In the genomic region with DNA sequence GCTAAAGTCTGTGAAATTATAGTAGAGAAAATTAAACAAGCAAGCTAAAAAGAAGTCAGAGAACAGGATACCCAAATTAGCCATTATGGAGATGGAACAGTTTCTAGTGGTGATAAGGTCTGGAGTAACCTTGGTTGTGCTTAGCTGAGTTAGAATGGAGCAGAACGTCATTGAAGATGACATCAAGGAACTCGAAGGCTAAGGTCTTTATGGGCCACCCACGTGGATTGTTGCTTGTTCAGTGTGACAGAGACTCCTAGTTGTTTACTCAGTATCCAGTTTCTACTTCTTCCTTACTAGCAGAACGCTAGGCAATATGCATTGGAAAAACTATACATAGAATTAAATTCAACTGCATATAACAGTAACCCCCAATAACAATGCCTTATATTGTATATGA, we compare ENCODE assay signal across 1 cellular context.
A peak's percentile ranks its signal among the peaks of the same experiment; 100 is the strongest.
TF ChIP-seq lines count a peak whose summit lies in the region.

No MANE protein-coding gene starts in this region.

TF ChIP-seq in HEK293, 187 proteins besides CTCF, POLR2A, EP300 and RAD21 (continued from another document):
- TF ChIP-seq, protein P1, sequence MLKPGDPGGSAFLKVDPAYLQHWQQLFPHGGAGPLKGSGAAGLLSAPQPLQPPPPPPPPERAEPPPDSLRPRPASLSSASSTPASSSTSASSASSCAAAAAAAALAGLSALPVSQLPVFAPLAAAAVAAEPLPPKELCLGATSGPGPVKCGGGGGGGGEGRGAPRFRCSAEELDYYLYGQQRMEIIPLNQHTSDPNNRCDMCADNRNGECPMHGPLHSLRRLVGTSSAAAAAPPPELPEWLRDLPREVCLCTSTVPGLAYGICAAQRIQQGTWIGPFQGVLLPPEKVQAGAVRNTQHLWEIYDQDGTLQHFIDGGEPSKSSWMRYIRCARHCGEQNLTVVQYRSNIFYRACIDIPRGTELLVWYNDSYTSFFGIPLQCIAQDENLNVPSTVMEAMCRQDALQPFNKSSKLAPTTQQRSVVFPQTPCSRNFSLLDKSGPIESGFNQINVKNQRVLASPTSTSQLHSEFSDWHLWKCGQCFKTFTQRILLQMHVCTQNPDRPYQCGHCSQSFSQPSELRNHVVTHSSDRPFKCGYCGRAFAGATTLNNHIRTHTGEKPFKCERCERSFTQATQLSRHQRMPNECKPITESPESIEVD (tag by site-specific recombination; IDR thresholded peaks at IDR 0.05) = peak; percentile 35; the same call in 1 of the 2 replicates
- TF ChIP-seq ZFHX2 (tag by site-specific recombination; conservative IDR thresholded peaks at IDR 0.05) (peak; percentile 50; the same call in 1 of the 2 replicates), ZNF114 (tag by site-specific recombination; IDR thresholded peaks at IDR 0.05) (no peak), ZNF529 (tag by site-specific recombination; IDR thresholded peaks at IDR 0.05; ENCODE audit: insufficient replicate concordance) (no peak), ZNF366 (tag by site-specific recombination; conservative IDR thresholded peaks at IDR 0.05) (peak; percentile 69), ZNF629 (tag by site-specific recombination; IDR thresholded peaks at IDR 0.05) (peak; percentile 95), EGR2 (tag by site-specific recombination; IDR thresholded peaks at IDR 0.05; ENCODE audit: low read depth) (peak; percentile 20; the same call in 1 of the 2 replicates), ZNF138 (tag by site-specific recombination; IDR thresholded peaks at IDR 0.05; ENCODE audit: borderline replicate concordance) (no peak), ZXDB (tag by site-specific recombination; IDR thresholded peaks at IDR 0.05) (peak; percentile 39; the same call in 1 of the 2 replicates), ZNF10 (tag by site-specific recombination; IDR thresholded peaks at IDR 0.05) (no peak)
- TF ChIP-seq, protein P2, sequence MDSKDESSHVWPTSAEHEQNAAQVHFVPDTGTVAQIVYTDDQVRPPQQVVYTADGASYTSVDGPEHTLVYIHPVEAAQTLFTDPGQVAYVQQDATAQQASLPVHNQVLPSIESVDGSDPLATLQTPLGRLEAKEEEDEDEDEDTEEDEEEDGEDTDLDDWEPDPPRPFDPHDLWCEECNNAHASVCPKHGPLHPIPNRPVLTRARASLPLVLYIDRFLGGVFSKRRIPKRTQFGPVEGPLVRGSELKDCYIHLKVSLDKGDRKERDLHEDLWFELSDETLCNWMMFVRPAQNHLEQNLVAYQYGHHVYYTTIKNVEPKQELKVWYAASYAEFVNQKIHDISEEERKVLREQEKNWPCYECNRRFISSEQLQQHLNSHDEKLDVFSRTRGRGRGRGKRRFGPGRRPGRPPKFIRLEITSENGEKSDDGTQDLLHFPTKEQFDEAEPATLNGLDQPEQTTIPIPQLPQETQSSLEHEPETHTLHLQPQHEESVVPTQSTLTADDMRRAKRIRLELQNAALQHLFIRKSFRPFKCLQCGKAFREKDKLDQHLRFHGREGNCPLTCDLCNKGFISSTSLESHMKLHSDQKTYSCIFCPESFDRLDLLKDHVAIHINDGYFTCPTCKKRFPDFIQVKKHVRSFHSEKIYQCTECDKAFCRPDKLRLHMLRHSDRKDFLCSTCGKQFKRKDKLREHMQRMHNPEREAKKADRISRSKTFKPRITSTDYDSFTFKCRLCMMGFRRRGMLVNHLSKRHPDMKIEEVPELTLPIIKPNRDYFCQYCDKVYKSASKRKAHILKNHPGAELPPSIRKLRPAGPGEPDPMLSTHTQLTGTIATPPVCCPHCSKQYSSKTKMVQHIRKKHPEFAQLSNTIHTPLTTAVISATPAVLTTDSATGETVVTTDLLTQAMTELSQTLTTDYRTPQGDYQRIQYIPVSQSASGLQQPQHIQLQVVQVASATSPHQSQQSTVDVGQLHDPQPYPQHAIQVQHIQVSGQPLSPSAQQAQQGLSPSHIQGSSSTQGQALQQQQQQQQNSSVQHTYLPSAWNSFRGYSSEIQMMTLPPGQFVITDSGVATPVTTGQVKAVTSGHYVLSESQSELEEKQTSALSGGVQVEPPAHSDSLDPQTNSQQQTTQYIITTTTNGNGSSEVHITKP (tag by site-specific recombination; IDR thresholded peaks at IDR 0.05) = no peak
- TF ChIP-seq, protein P3, sequence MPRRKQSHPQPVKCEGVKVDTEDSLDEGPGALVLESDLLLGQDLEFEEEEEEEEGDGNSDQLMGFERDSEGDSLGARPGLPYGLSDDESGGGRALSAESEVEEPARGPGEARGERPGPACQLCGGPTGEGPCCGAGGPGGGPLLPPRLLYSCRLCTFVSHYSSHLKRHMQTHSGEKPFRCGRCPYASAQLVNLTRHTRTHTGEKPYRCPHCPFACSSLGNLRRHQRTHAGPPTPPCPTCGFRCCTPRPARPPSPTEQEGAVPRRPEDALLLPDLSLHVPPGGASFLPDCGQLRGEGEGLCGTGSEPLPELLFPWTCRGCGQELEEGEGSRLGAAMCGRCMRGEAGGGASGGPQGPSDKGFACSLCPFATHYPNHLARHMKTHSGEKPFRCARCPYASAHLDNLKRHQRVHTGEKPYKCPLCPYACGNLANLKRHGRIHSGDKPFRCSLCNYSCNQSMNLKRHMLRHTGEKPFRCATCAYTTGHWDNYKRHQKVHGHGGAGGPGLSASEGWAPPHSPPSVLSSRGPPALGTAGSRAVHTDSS (tag by site-specific recombination; IDR thresholded peaks at IDR 0.05) = no peak
TF ChIP-seq in HEK293: peak in this region for 19.
